Comparison of ENCODE assay signal across 27 cellular contexts in genomic region chr4:1543976-1544375, GRCh38.
"Had no signal": no experiment of that assay in that cellular context is flagged by ENCODE, and none has a peak within 500 bp of the region (broad histone marks: within the 10 kb centered on the region; RNA-seq: fewer than 3 reads in every experiment).

No MANE protein-coding gene starts in this region.

- H3K27ac Mint-ChIP-seq: activated B cell treated with CpG ODN at 0.5 μM for 24 hours; activated CD4-positive, alpha-beta memory T cell treated with anti-CD3 and anti-CD28 coated beads, Interleukin-2, amount 10 ng/mL, durations not matched to agents 7 days and 5 days; activated CD4-positive, alpha-beta T cell treated with anti-CD3 and anti-CD28 coated beads, Interleukin-2, amount 10 ng/mL, durations not matched to agents 24 days and 14 days; activated naive CD4-positive, alpha-beta T cell treated with anti-CD3 and anti-CD28 coated beads, Interleukin-2, amount 10 ng/mL, durations not matched to agents 7 days and 5 days; activated naive CD8-positive, alpha-beta T cell treated with anti-CD3 and anti-CD28 coated beads for 36 hours; activated T-helper 17 cell treated with anti-CD3 and anti-CD28 coated beads, Interleukin-2, amount 50 U/mL, for 72 hours; T-helper 1 cell treated with Interleukin-12 subunit alpha and Interleukin-12 subunit beta and Interleukin-4 antibody, amounts not matched to agents 30 μg/mL and 1 μg/mL, for 36 hours had no signal

- H3K4me1 ChIP-seq: SJSA1 had no signal

- ATAC-seq: activated T-helper 17 cell treated with anti-CD3 and anti-CD28 coated beads, Interleukin-2, amount 50 U/mL, for 72 hours; SK-N-SH treated with all-trans-retinoic acid at 6 μM for 48 hours had no signal

- H3K9me3 Mint-ChIP-seq: activated B cell treated with CpG ODN at 0.5 μM for 24 hours; activated CD4-positive, alpha-beta memory T cell treated with anti-CD3 and anti-CD28 coated beads, Interleukin-2, amount 10 ng/mL, durations not matched to agents 7 days and 5 days; activated CD4-positive, alpha-beta T cell treated with anti-CD3 and anti-CD28 coated beads, Interleukin-2, amount 10 ng/mL, durations not matched to agents 24 days and 14 days; activated naive CD4-positive, alpha-beta T cell treated with anti-CD3 and anti-CD28 coated beads, Interleukin-2, amount 10 ng/mL, durations not matched to agents 7 days and 5 days; activated naive CD8-positive, alpha-beta T cell treated with anti-CD3 and anti-CD28 coated beads for 36 hours; activated T-helper 17 cell treated with anti-CD3 and anti-CD28 coated beads, Interleukin-2, amount 50 U/mL, for 72 hours; T-helper 1 cell treated with Interleukin-12 subunit alpha and Interleukin-12 subunit beta and Interleukin-4 antibody, amounts not matched to agents 30 μg/mL and 1 μg/mL, for 36 hours had no signal

- DNase-seq: activated B cell treated with CpG ODN at 0.5 μM for 24 hours; activated CD4-positive, alpha-beta memory T cell treated with anti-CD3 and anti-CD28 coated beads, Interleukin-2, amount 10 ng/mL, durations not matched to agents 7 days and 5 days; activated CD4-positive, alpha-beta T cell treated with anti-CD3 and anti-CD28 coated beads for 1 hour; activated CD4-positive, alpha-beta T cell treated with anti-CD3 and anti-CD28 coated beads, Interleukin-2, amount 10 ng/mL, durations not matched to agents 24 days and 14 days; activated gamma-delta T cell; activated naive CD4-positive, alpha-beta T cell treated with anti-CD3 and anti-CD28 coated beads, Interleukin-2, amount 10 ng/mL, durations not matched to agents 7 days and 5 days; activated naive CD8-positive, alpha-beta T cell treated with anti-CD3 and anti-CD28 coated beads for 36 hours; activated T-cell treated with anti-CD3 and anti-CD28 coated beads for 4 hours; activated T-cell treated with anti-CD3 and anti-CD28 coated beads, Interleukin-2, amount 50 U/mL, for 48 hours; brain microvascular endothelial cell; cerebellar nuclear complex; KBM-7; NCI-H1048; NCI-H146; NCI-H187 treated with DMSO at 0.1 percent for 48 hours; NCI-H2081 treated with DMSO at 0.1 percent for 48 hours; NCI-H82; OCI-M1; RPMI8226; SHP77; SW 1271; T-helper 9 cell had no signal

- H3K27ac ChIP-seq: brain microvascular endothelial cell, cardiac muscle cell, SJSA1 had no signal

- H3K27me3 ChIP-seq: brain microvascular endothelial cell, SJSA1 had no signal

- H3K9me3 ChIP-seq: SJSA1 had no signal

- H3K4me3 ChIP-seq: cardiac muscle cell, SJSA1 had no signal

- H3K36me3 ChIP-seq: brain microvascular endothelial cell, cardiac muscle cell, SJSA1 had no signal

- H3K36me3 Mint-ChIP-seq: activated naive CD4-positive, alpha-beta T cell treated with anti-CD3 and anti-CD28 coated beads, Interleukin-2, amount 10 ng/mL, durations not matched to agents 7 days and 5 days; activated naive CD8-positive, alpha-beta T cell treated with anti-CD3 and anti-CD28 coated beads for 36 hours had no signal

- H3K4me3 Mint-ChIP-seq: activated B cell treated with CpG ODN at 0.5 μM for 24 hours; activated CD4-positive, alpha-beta memory T cell treated with anti-CD3 and anti-CD28 coated beads, Interleukin-2, amount 10 ng/mL, durations not matched to agents 7 days and 5 days; activated CD4-positive, alpha-beta T cell treated with anti-CD3 and anti-CD28 coated beads, Interleukin-2, amount 10 ng/mL, durations not matched to agents 24 days and 14 days; activated naive CD4-positive, alpha-beta T cell treated with anti-CD3 and anti-CD28 coated beads, Interleukin-2, amount 10 ng/mL, durations not matched to agents 7 days and 5 days; activated naive CD8-positive, alpha-beta T cell treated with anti-CD3 and anti-CD28 coated beads for 36 hours; activated T-helper 17 cell treated with anti-CD3 and anti-CD28 coated beads, Interleukin-2, amount 50 U/mL, for 72 hours; T-helper 1 cell treated with Interleukin-12 subunit alpha and Interleukin-12 subunit beta and Interleukin-4 antibody, amounts not matched to agents 30 μg/mL and 1 μg/mL, for 36 hours had no signal
